1 cellular context compared by ENCODE assay signal in the genomic region with DNA sequence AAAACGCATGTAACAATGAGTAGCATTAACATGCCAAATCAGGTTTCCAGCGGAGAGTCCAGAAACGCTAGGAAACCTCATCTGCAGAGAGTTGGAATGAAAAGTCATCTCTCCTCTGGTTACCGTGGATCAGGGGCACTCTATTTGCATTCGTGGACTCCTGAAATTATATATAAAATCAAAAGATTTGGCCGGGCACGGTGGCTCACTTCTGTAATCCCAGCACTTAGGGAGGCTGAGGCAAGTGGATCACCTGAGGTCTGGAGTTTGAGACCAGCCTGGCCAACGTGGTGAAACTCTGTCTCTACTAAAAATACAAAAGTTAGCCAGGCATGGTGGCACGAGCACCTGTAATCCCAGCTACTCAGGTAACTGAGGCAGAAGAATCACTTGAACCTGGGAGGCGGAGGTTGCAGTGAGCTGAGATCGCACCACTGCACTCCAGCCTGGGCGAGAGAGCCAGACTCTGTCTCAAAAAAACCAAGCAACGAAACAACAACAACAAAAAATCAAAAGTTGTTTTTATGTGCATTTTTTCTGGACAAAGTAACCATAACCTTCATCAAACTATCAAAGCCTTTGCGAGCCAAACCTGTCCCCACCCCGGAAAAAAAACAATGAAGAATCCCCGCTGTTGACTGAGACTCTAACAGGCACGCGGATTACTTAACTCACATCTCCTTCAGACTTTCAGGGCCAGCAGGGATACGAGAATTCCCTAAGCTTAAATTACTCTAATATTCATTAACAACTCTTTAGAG.
TF ChIP-seq lines count a peak whose summit lies in the region.

No MANE protein-coding gene starts in this region.

TF ChIP-seq in GM23338, 12 proteins besides CTCF, POLR2A, EP300 and RAD21 (continued from another document):
- TF ChIP-seq ZNF462 (CRISPR knock-in tag; IDR thresholded peaks at IDR 0.05) (no peak), ZNF331 (CRISPR knock-in tag; IDR thresholded peaks at IDR 0.05; ENCODE audit: low read depth) (no peak), ZNF114 (CRISPR knock-in tag; IDR thresholded peaks at IDR 0.05) (no peak), EZH2 (IDR thresholded peaks at IDR 0.05; ENCODE audit: low read depth, unreplicated experiment) (no peak), STAT1 (IDR thresholded peaks at IDR 0.05; ENCODE audit: unreplicated experiment) (no peak), REST (IDR thresholded peaks at IDR 0.05; ENCODE audit: unreplicated experiment) (no peak), POLR2AphosphoS5 (IDR thresholded peaks at IDR 0.05; ENCODE audit: low read depth) (no peak), JUNB (IDR thresholded peaks at IDR 0.05; ENCODE audit: unreplicated experiment) (no peak), NANOG (IDR thresholded peaks at IDR 0.05; ENCODE audit: borderline replicate concordance) (no peak), CREB1 (CRISPR knock-in tag; IDR thresholded peaks at IDR 0.05; ENCODE audit: low read depth) (no peak), ETS1 (IDR thresholded peaks at IDR 0.05) (no peak)
